ENCODE assay signal across 8 cellular contexts in the genomic region with DNA sequence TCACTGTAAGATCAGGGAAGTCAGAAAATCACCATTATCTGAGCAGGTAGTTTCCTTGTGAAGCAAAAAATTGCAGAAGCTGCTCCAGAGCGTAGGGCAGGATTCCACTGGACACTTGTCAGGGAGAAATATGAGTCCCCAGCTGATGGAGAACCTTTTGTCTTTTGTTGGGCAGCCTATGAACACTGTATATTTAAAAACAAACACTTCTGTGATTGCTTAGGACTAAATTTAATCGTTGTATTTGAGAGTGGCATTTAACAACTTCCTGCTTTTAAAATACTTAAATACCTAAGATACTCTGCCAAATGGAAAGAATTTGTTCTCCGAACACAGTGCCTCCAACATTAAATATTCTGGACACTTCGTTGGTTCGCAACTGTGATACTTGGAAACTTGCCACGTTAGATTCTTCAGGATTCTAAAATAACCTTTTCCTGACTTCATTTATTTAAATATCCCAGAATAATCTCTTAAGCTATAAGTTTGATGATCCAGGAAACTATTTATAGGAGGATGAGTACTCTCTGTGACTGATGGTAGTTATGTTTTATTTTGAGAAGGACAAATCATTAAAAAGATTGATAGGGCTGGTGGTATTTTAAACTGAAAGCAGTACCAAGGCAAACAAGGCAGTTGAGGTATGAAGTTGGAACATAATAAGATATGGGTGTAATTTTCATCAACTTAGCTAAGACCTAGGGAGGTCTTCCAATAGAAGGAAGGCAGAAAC. TPM values are rescaled to one million over a fixed set of nuclear protein-coding genes. Genes with fewer than 3 reads are reported as not detected.
DNase-seq lines count a peak whose midpoint lies in the region; ATAC-seq and TF ChIP-seq lines count a peak whose summit lies in the region.

No MANE protein-coding gene starts in this region.

- no peaks in the 10 kb centered on the region for H3K36me3 Mint-ChIP-seq in activated naive CD4-positive, alpha-beta T cell treated with anti-CD3 and anti-CD28 coated beads, Interleukin-2, amount 50 U/mL, for 24 hours
- peaks cover 9% of the 10 kb centered on the region for H3K36me3 Mint-ChIP-seq in activated naive CD4-positive, alpha-beta T cell treated with anti-CD3 and anti-CD28 coated beads for 36 hours (ENCODE audit: low read depth)
- H3K36me3 Mint-ChIP-seq in activated CD8-positive, alpha-beta T cell treated with anti-CD3 and anti-CD28 coated beads for 36 hours (ENCODE audit: low read depth) = peaks cover 16% of the 10 kb centered on the region
- no peaks in the 10 kb centered on the region for H3K36me3 Mint-ChIP-seq in immature natural killer cell

- H3K27me3 ChIP-seq in tibial artery = no peaks in the 10 kb centered on the region

- no peak for TF ChIP-seq CTCF in activated CD8-positive, alpha-beta T cell treated with anti-CD3 and anti-CD28 coated beads for 36 hours (IDR thresholded peaks at IDR 0.05)
- TF ChIP-seq CTCF in tibial artery (IDR thresholded peaks at IDR 0.05) = no peak

- no peaks in the 10 kb centered on the region for H3K36me3 ChIP-seq in tibial artery

- no peaks in the 10 kb centered on the region for H3K9me3 Mint-ChIP-seq in activated naive CD4-positive, alpha-beta T cell treated with anti-CD3 and anti-CD28 coated beads, Interleukin-2, amount 50 U/mL, for 24 hours
- no peaks in the 10 kb centered on the region for H3K9me3 Mint-ChIP-seq in activated naive CD4-positive, alpha-beta T cell treated with anti-CD3 and anti-CD28 coated beads for 36 hours
- H3K9me3 Mint-ChIP-seq in activated CD8-positive, alpha-beta T cell treated with anti-CD3 and anti-CD28 coated beads for 36 hours = no peaks in the 10 kb centered on the region
- H3K9me3 Mint-ChIP-seq in immature natural killer cell = no peaks in the 10 kb centered on the region

- POLR2A ChIA-PET in activated CD8-positive, alpha-beta T cell treated with anti-CD3 and anti-CD28 coated beads for 36 hours (lab: Charles Lee) = no interaction called here

- H3K27ac ChIP-seq in tibial artery = peak overlapping the region; percentile 48 to 94

- DNase-seq in activated naive CD4-positive, alpha-beta T cell treated with anti-CD3 and anti-CD28 coated beads for 36 hours = no peak
- no peak for DNase-seq in activated CD8-positive, alpha-beta T cell treated with anti-CD3 and anti-CD28 coated beads for 36 hours
- no peak for DNase-seq in immature natural killer cell
- no peak for DNase-seq in tibial artery
- no peak for DNase-seq in NCI-H1092 (lab: John Stamatoyannopoulos, UW)
- no peak for DNase-seq in activated effector memory CD4-positive, alpha-beta T cell treated with anti-CD3 and anti-CD28 coated beads, Interleukin-2, amount 50 U/mL, for 16 hours
- no peak for DNase-seq in stimulated activated CD4-positive, alpha-beta T cell treated with anti-CD3 and anti-CD28 coated beads, Interleukin-2, amount 100 ng/mL, for 24 hours

- intact Hi-C loops in activated naive CD4-positive, alpha-beta T cell treated with anti-CD3 and anti-CD28 coated beads for 36 hours (cut with micrococcal nuclease) = no loop called here
- intact Hi-C loops in activated CD8-positive, alpha-beta T cell treated with anti-CD3 and anti-CD28 coated beads for 36 hours (cut with micrococcal nuclease) = no loop called here
- intact Hi-C loops in tibial artery (cut with DNase I; ENCODE audit: low total_unique reads) = no loop called here

- H3K4me1 Mint-ChIP-seq in activated naive CD4-positive, alpha-beta T cell treated with anti-CD3 and anti-CD28 coated beads, Interleukin-2, amount 50 U/mL, for 24 hours = peaks cover 40% of the 10 kb centered on the region
- peaks cover 23% of the 10 kb centered on the region for H3K4me1 Mint-ChIP-seq in activated naive CD4-positive, alpha-beta T cell treated with anti-CD3 and anti-CD28 coated beads for 36 hours (ENCODE audit: low read depth)
- peaks cover 22% of the 10 kb centered on the region for H3K4me1 Mint-ChIP-seq in activated CD8-positive, alpha-beta T cell treated with anti-CD3 and anti-CD28 coated beads for 36 hours (ENCODE audit: low read depth)
- peaks cover 35 to 36% of the 10 kb centered on the region in 2 donors for H3K4me1 Mint-ChIP-seq in immature natural killer cell

- no peak for ATAC-seq in activated CD8-positive, alpha-beta T cell treated with anti-CD3 and anti-CD28 coated beads for 36 hours

- no peak overlapping the region for H3K4me3 Mint-ChIP-seq in activated naive CD4-positive, alpha-beta T cell treated with anti-CD3 and anti-CD28 coated beads, Interleukin-2, amount 50 U/mL, for 24 hours
- H3K4me3 Mint-ChIP-seq in activated naive CD4-positive, alpha-beta T cell treated with anti-CD3 and anti-CD28 coated beads for 36 hours = no peak overlapping the region
- peak overlapping the region; percentile 42 for H3K4me3 Mint-ChIP-seq in activated CD8-positive, alpha-beta T cell treated with anti-CD3 and anti-CD28 coated beads for 36 hours
- peak overlapping the region in 4 of 5 donors; percentile 10 to 57 (median 26) for H3K4me3 Mint-ChIP-seq in immature natural killer cell

- peak overlapping the region; percentile 2 to 11 for H3K4me3 ChIP-seq in tibial artery

- H3K27me3 Mint-ChIP-seq in activated naive CD4-positive, alpha-beta T cell treated with anti-CD3 and anti-CD28 coated beads, Interleukin-2, amount 50 U/mL, for 24 hours = no peaks in the 10 kb centered on the region
- H3K27me3 Mint-ChIP-seq in activated naive CD4-positive, alpha-beta T cell treated with anti-CD3 and anti-CD28 coated beads for 36 hours (ENCODE audit: low read depth) = no peaks in the 10 kb centered on the region
- H3K27me3 Mint-ChIP-seq in activated CD8-positive, alpha-beta T cell treated with anti-CD3 and anti-CD28 coated beads for 36 hours = no peaks in the 10 kb centered on the region
- H3K27me3 Mint-ChIP-seq in immature natural killer cell (ENCODE audit: low read depth in 3 of 3) = peaks cover 7 to 19% (median 10%) of the 10 kb centered on the region in 3 donors

- peaks cover 0 to 73% (median 37%) of the 10 kb centered on the region in 4 donors for H3K4me1 ChIP-seq in tibial artery

- H3K9me3 ChIP-seq in tibial artery = no peaks in the 10 kb centered on the region

- peak overlapping the region; percentile 82 for H3K27ac Mint-ChIP-seq in activated naive CD4-positive, alpha-beta T cell treated with anti-CD3 and anti-CD28 coated beads, Interleukin-2, amount 50 U/mL, for 24 hours
- H3K27ac Mint-ChIP-seq in activated naive CD4-positive, alpha-beta T cell treated with anti-CD3 and anti-CD28 coated beads for 36 hours = no peak overlapping the region
- peak overlapping the region; percentile 69 for H3K27ac Mint-ChIP-seq in activated CD8-positive, alpha-beta T cell treated with anti-CD3 and anti-CD28 coated beads for 36 hours
- peak overlapping the region in 5 of 6 donors; percentile 40 to 84 (median 58) for H3K27ac Mint-ChIP-seq in immature natural killer cell

- CTCF ChIA-PET in activated naive CD4-positive, alpha-beta T cell treated with anti-CD3 and anti-CD28 coated beads for 36 hours (lab: Charles Lee) = no interaction called here
- CTCF ChIA-PET in activated CD8-positive, alpha-beta T cell treated with anti-CD3 and anti-CD28 coated beads for 36 hours (lab: Charles Lee) = no interaction called here

RNA-seq across cellular contexts. Expression of gene HSPA4, which starts 2.7 kb away (rescaled TPM):
- total RNA-seq in activated naive CD4-positive, alpha-beta T cell treated with anti-CD3 and anti-CD28 coated beads for 36 hours = 100 to 1,000 TPM; 180 to 190 TPM
- total RNA-seq in activated CD8-positive, alpha-beta T cell treated with anti-CD3 and anti-CD28 coated beads for 36 hours = 100 to 1,000 TPM; 229 to 232 TPM
- polyA plus RNA-seq in immature natural killer cell = 10 to 100 TPM; 17.3 to 51.3 (median 32.3) TPM

RNA-seq across cellular contexts. Expression of gene ZCCHC10, which starts 22.8 kb away (rescaled TPM):
- 10 to 100 TPM; 23.5 to 27.0 TPM for total RNA-seq in activated naive CD4-positive, alpha-beta T cell treated with anti-CD3 and anti-CD28 coated beads for 36 hours
- total RNA-seq in activated CD8-positive, alpha-beta T cell treated with anti-CD3 and anti-CD28 coated beads for 36 hours = 10 to 100 TPM; 27.0 to 31.1 TPM
- 10 to 100 TPM; 44.4 to 47.6 (median 44.5) TPM for polyA plus RNA-seq in immature natural killer cell

Comparison
In these comparisons a context has a peak if more than half of its experiments do, and no peak if none do; other contexts are left out.
1. H3K4me3 Mint-ChIP-seq: peak in activated CD8-positive, alpha-beta T cell treated with anti-CD3 and anti-CD28 coated beads for 36 hours (single experiment) and immature natural killer cell (4 of 5); none in activated naive CD4-positive, alpha-beta T cell treated with anti-CD3 and anti-CD28 coated beads, Interleukin-2, amount 50 U/mL, for 24 hours (single experiment) and activated naive CD4-positive, alpha-beta T cell treated with anti-CD3 and anti-CD28 coated beads for 36 hours (single experiment).